ENCODE assay signal across 31 cellular contexts in genomic region chr4:27629532-27630225, GRCh38.
"Had no signal": no experiment of that assay in that cellular context is flagged by ENCODE, and none has a peak within 500 bp of the region (broad histone marks: within the 10 kb centered on the region; RNA-seq: fewer than 3 reads in every experiment).

No MANE protein-coding gene starts in this region.

- H3K27me3 ChIP-seq: MG63, SJCRH30 had no signal

- H3K4me2 ChIP-seq: PC-9 had no signal

- H2AFZ ChIP-seq: PC-9 had no signal

- H3K9me3 ChIP-seq: MG63, SJCRH30 had no signal

- DNase-seq: Karpas-422, MG63, NCI-H1048, NCI-H1092 treated with DMSO at 0.1 percent for 48 hours, NCI-H1105 treated with DMSO at 0.1 percent for 48 hours, NCI-H1417, NCI-H1436, NCI-H146, NCI-H1694, NCI-H187, NCI-H1930, NCI-H2029 treated with DMSO at 0.1 percent for 48 hours, NCI-H2081 treated with DMSO at 0.1 percent for 48 hours, NCI-H2107, NCI-H2171, NCI-H446 treated with DMSO at 0.1 percent for 48 hours, NCI-H510A, NCI-H524, NCI-H526, NCI-H748 treated with DMSO at 0.1 percent for 48 hours, PC-9, SHP77, SIG-M5, SJCRH30, SW 1271 had no signal

- ATAC-seq: Panc1, Right ventricle myocardium inferior, SK-N-SH treated with all-trans-retinoic acid at 6 μM for 48 hours had no signal

- H3K36me3 ChIP-seq: MG63, SJCRH30 had no signal

- H3K4me3 ChIP-seq: MG63, PC-9, SJCRH30, SK-N-MC had no signal

- H3K4me1 ChIP-seq: SJCRH30 had no signal

- H3K27ac ChIP-seq: PC-9, RWPE1, SJCRH30, SK-N-MC had no signal

- FAIRE-seq: RCC 7860 had no signal
